Comparison of ENCODE assay signal across 1 cellular context in genomic region chr21:14587266-14587665, GRCh38.
A peak's percentile ranks its signal among the peaks of the same experiment; 100 is the strongest.
TF ChIP-seq lines count a peak whose summit lies in the region.

No MANE protein-coding gene starts in this region.

TF ChIP-seq in K562, 482 proteins besides CTCF, POLR2A, EP300 and RAD21 (continued from another document and continues in another):
- TF ChIP-seq TSHZ1 (CRISPR knock-in tag; IDR thresholded peaks at IDR 0.05), result 0 out of 2 replicates have a peak, but pooled peaks have one; percentile 33
- 0 out of 2 replicates have a peak, but pooled peaks have one; percentile 36 for TF ChIP-seq MEF2D (tag; conservative IDR thresholded peaks at IDR 0.05; ENCODE audit: low read depth)
- no peak for TF ChIP-seq FOXJ2 (tag; IDR thresholded peaks at IDR 0.05)
- no peak for TF ChIP-seq CREB3L1 (IDR thresholded peaks at IDR 0.05; ENCODE audit: borderline replicate concordance, low read depth)
- TF ChIP-seq TFAM (CRISPR knock-in tag; conservative IDR thresholded peaks at IDR 0.05), result no peak
- no peak for TF ChIP-seq SAFB (IDR thresholded peaks at IDR 0.05; ENCODE audit: borderline replicate concordance, low read depth, low read length)
- no peak for TF ChIP-seq ZBTB1 (CRISPR knock-in tag; IDR thresholded peaks at IDR 0.05; ENCODE audit: borderline replicate concordance, low read depth)
- TF ChIP-seq ELK1 (CRISPR knock-in tag; IDR thresholded peaks at IDR 0.05), result no peak
- TF ChIP-seq CHD7 (IDR thresholded peaks at IDR 0.05; ENCODE audit: low read depth, low read length), result no peak
- TF ChIP-seq ETV6 (IDR thresholded peaks at IDR 0.05; ENCODE audit: borderline replicate concordance in 1 of 2, low read depth in 2 of 2, low read length in 1 of 2), result no peak
- no peak for TF ChIP-seq ETV6 (CRISPR knock-in tag; IDR thresholded peaks at IDR 0.05; ENCODE audit: borderline replicate concordance)
- peak; percentile 32; the same call in 1 of the 2 replicates for TF ChIP-seq ZNF239 (CRISPR knock-in tag; IDR thresholded peaks at IDR 0.05)
- TF ChIP-seq FOXP4 (CRISPR knock-in tag; IDR thresholded peaks at IDR 0.05; ENCODE audit: borderline replicate concordance), result no peak
- TF ChIP-seq ZNF583 (CRISPR knock-in tag; IDR thresholded peaks at IDR 0.05), result no peak
- no peak for TF ChIP-seq CHD2 (IDR thresholded peaks at IDR 0.05; ENCODE audit: low read depth, low read length)
- TF ChIP-seq GMEB1 (CRISPR knock-in tag; IDR thresholded peaks at IDR 0.05), result 0 out of 2 replicates have a peak, but pooled peaks have one; percentile 8
- TF ChIP-seq TBL1XR1 (IDR thresholded peaks at IDR 0.05; ENCODE audit: low read length in 2 of 2), result no peak
- TF ChIP-seq ARNT (IDR thresholded peaks at IDR 0.05), result no peak
